ENCODE assay signal across 17 cellular contexts in the genomic region with DNA sequence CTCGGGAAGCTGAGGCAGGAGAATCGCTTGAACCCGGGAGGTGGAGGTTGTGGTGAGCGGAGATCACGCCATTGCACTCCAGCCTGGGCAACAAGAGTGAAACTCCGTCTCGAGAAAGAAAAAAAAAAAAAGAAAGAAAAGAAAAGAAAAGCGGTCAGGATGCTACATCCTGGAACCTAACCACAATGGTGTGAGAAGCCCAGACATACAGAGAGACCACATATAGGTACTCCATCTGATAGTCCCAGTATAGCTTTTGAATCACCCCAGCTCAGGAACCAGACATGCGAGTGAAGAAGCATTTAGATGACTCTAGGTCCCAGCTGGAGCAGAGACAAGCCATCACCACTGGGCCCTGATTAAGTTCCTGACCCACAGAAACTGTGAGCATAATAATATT. TPM values are rescaled to one million over a fixed set of nuclear protein-coding genes. Genes with fewer than 3 reads are reported as not detected.
"Had no signal": no experiment of that assay in that cellular context is flagged by ENCODE, and none has a peak within 500 bp of the region (broad histone marks: within the 10 kb centered on the region; RNA-seq: fewer than 3 reads in every experiment).

No MANE protein-coding gene starts in this region.

- H3K4me3 Mint-ChIP-seq: activated naive CD4-positive, alpha-beta T cell treated with anti-CD3 and anti-CD28 coated beads for 36 hours; activated T-cell treated with anti-CD3 and anti-CD28 coated beads, Interleukin-2, amount 50 U/mL, for 4 hours; mesothelial cell of epicardium; type B pancreatic cell had no signal

- ATAC-seq: esophagus mucosa, left cardiac atrium, lower lobe of right lung, right cardiac atrium had no signal

- H3K36me3 Mint-ChIP-seq: mesothelial cell of epicardium, type B pancreatic cell had no signal

- H3K9me3 Mint-ChIP-seq: activated naive CD4-positive, alpha-beta T cell treated with anti-CD3 and anti-CD28 coated beads for 36 hours; activated T-cell treated with anti-CD3 and anti-CD28 coated beads, Interleukin-2, amount 50 U/mL, for 4 hours; mesothelial cell of epicardium; type B pancreatic cell had no signal

- DNase-seq: activated naive CD4-positive, alpha-beta T cell treated with anti-CD3 and anti-CD28 coated beads for 36 hours; activated T-cell treated with anti-CD3 and anti-CD28 coated beads, Interleukin-2, amount 50 U/mL, for 4 hours; brain microvascular endothelial cell; left cardiac atrium; lower lobe of right lung; right cardiac atrium; stimulated activated CD4-positive, alpha-beta T cell treated with anti-CD3 and anti-CD28 coated beads, Interleukin-1b, Interleukin-23, amount 100 ng/mL, for 48 hours; stimulated activated naive CD4-positive, alpha-beta T cell had no signal

- H3K27ac Mint-ChIP-seq: activated naive CD4-positive, alpha-beta T cell treated with anti-CD3 and anti-CD28 coated beads for 36 hours; mesothelial cell of epicardium; progenitor cell of endocrine pancreas; type B pancreatic cell had no signal

RNA-seq across cellular contexts. Expression of gene IFNL1, which starts 3.2 kb away (rescaled TPM):
- total RNA-seq: activated T-cell treated with anti-CD3 and anti-CD28 coated beads, Interleukin-2, amount 50 U/mL, for 4 hours; cerebellum; dermis microvascular lymphatic vessel endothelial cell; esophagus mucosa; fibroblast of villous mesenchyme; left cardiac atrium; lower lobe of right lung; mesothelial cell of epicardium; myocyte; progenitor cell of endocrine pancreas; right cardiac atrium; suprapubic skin had no signal

RNA-seq across cellular contexts. Expression of gene IFNL2, which starts 31.2 kb away (rescaled TPM):
- total RNA-seq: activated T-cell treated with anti-CD3 and anti-CD28 coated beads, Interleukin-2, amount 50 U/mL, for 4 hours; cerebellum; dermis microvascular lymphatic vessel endothelial cell; esophagus mucosa; fibroblast of villous mesenchyme; left cardiac atrium; lower lobe of right lung; mesothelial cell of epicardium; myocyte; progenitor cell of endocrine pancreas; right cardiac atrium; suprapubic skin had no signal

RNA-seq across cellular contexts. Expression of gene GMFG, which starts 36.4 kb away (rescaled TPM):
- total RNA-seq: mesothelial cell of epicardium, myocyte, progenitor cell of endocrine pancreas had no signal
